Comparison of ENCODE assay signal across 16 cellular contexts in the genomic region with DNA sequence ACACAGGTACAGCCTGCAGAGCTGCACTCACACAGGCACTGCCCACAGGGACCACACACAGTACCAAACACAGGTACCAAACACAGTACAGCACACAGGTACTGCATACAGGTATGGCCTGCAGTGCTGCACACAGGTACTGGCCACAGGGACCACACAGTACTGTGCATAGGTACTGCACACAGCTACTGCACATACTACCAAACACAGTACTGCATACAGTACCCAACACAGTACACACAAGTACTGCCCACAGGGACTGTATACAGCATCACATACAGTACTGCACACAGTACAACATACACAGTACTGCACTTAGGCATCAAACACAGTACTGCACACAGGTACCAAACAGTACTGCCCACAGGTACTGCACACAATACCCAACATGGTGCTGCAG.
DNase-seq lines count a peak whose midpoint lies in the region; ATAC-seq, FAIRE-seq and TF ChIP-seq lines count a peak whose summit lies in the region.
"Had no signal": no experiment of that assay in that cellular context is flagged by ENCODE, and none has a peak within 500 bp of the region (broad histone marks: within the 10 kb centered on the region; RNA-seq: fewer than 3 reads in every experiment).

No MANE protein-coding gene starts in this region.

- TF ChIP-seq RAD21 in GM12878 (IDR thresholded peaks at IDR 0.05; ENCODE audit: insufficient read depth, low read depth, low read length): no peak

- no peak overlapping the region for H3K4me3 Mint-ChIP-seq in naive thymus-derived CD4-positive, alpha-beta T cell
- H3K4me3 Mint-ChIP-seq: B cell; CD8-positive, alpha-beta T cell; H9 had no signal

- FAIRE-seq in HTR-8/SVneo (lab: Jason Lieb, UNC) (peak; percentile 69), GM12878 (lab: Jason Lieb, UNC) (peak; percentile 23)
- FAIRE-seq: GM19239, H1, HepG2 had no signal

- TF ChIP-seq CTCF in GM12878 (IDR thresholded peaks at IDR 0.05 in 2 of 3, conservative IDR thresholded peaks at IDR 0.05 in 1 of 3; ENCODE audit: control insufficient read depth in 2 of 3, extremely low read depth in 1 of 3, insufficient read depth in 1 of 3, low read depth in 3 of 3, low read length in 3 of 3) (no peak), upper lobe of right lung (IDR thresholded peaks at IDR 0.05) (no peak), stomach (IDR thresholded peaks at IDR 0.05) (no peak)

- intact Hi-C loops in GM12878 (cut with micrococcal nuclease; ENCODE audit: unreplicated experiment) (no loop called here), upper lobe of right lung (cut with DNase I) (no loop called here), stomach (cut with DNase I; ENCODE audit: low total_unique reads) (no loop called here)
- intact Hi-C loops in naive thymus-derived CD4-positive, alpha-beta T cell (cut with micrococcal nuclease): no loop called here

- H3K36me3 ChIP-seq in GM12878 (ENCODE audit: control insufficient read depth in 2 of 2, insufficient read depth in 2 of 2, low read length in 1 of 2) (peaks cover 29 to 32% of the 10 kb centered on the region in 2 experiments), upper lobe of right lung (peaks cover 55% of the 10 kb centered on the region), stomach (peaks cover 38 to 82% (median 72%) of the 10 kb centered on the region in 4 donors)
- peaks cover 30 to 51% (median 31%) of the 10 kb centered on the region in 3 experiments for H3K36me3 ChIP-seq in naive thymus-derived CD4-positive, alpha-beta T cell (ENCODE audit: control insufficient read depth in 2 of 3, insufficient read depth in 3 of 3, low read length in 3 of 3)

- no peak overlapping the region for H2AFZ ChIP-seq in GM12878 (ENCODE audit: control insufficient read depth, low read depth, low read length)

- H3K36me3 Mint-ChIP-seq in naive thymus-derived CD4-positive, alpha-beta T cell: peaks cover 0 to 70% (median 27%) of the 10 kb centered on the region in 5 donors

- H3K27ac ChIP-seq in GM12878 (ENCODE audit: control insufficient read depth, insufficient read depth): no peak overlapping the region
- H3K27ac ChIP-seq in naive thymus-derived CD4-positive, alpha-beta T cell (ENCODE audit: low read depth, low read length): no peak overlapping the region
- no peak overlapping the region for H3K27ac ChIP-seq in upper lobe of right lung
- no peak overlapping the region for H3K27ac ChIP-seq in stomach
- H3K27ac ChIP-seq: BLaER1 treated with 17β-estradiol and CSF1 and Interleukin-3, amounts not matched to agents 10 nM and 100 nM had no signal

- H3K4me1 Mint-ChIP-seq in naive thymus-derived CD4-positive, alpha-beta T cell: no peaks in the 10 kb centered on the region
- H3K4me1 Mint-ChIP-seq: B cell had no signal

- H3K4me2 ChIP-seq in GM12878 (ENCODE audit: control insufficient read depth, insufficient read depth): no peak overlapping the region
- H3K4me2 ChIP-seq: BLaER1 treated with 17β-estradiol and CSF1 and Interleukin-3, amounts not matched to agents 10 nM and 100 nM had no signal

- no peaks in the 10 kb centered on the region for H3K4me1 ChIP-seq in GM12878 (ENCODE audit: control insufficient read depth, insufficient read depth, low read length)
- H3K4me1 ChIP-seq in naive thymus-derived CD4-positive, alpha-beta T cell (ENCODE audit: control insufficient read depth in 2 of 2, insufficient read depth in 2 of 2, low read length in 2 of 2): no peaks in the 10 kb centered on the region
- H3K4me1 ChIP-seq in upper lobe of right lung: no peaks in the 10 kb centered on the region
- no peaks in the 10 kb centered on the region for H3K4me1 ChIP-seq in stomach
- H3K4me1 ChIP-seq: BLaER1 treated with 17β-estradiol and CSF1 and Interleukin-3, amounts not matched to agents 10 nM and 100 nM had no signal

- no peaks in the 10 kb centered on the region for H3K79me2 ChIP-seq in GM12878 (ENCODE audit: control insufficient read depth, insufficient read depth, low read length)

- TF ChIP-seq EP300 in GM12878 (IDR thresholded peaks at IDR 0.05; ENCODE audit: borderline replicate concordance in 1 of 2, control insufficient read depth in 1 of 2, low read depth in 2 of 2, low read length in 2 of 2) (no peak), stomach (IDR thresholded peaks at IDR 0.05) (no peak)

- no peaks in the 10 kb centered on the region for H3K9me3 Mint-ChIP-seq in naive thymus-derived CD4-positive, alpha-beta T cell
- H3K9me3 Mint-ChIP-seq: CD8-positive, alpha-beta T cell had no signal

- H3K4me3 ChIP-seq in GM12878: no peak overlapping the region
- H3K4me3 ChIP-seq in naive thymus-derived CD4-positive, alpha-beta T cell (ENCODE audit: low read length): no peak overlapping the region
- H3K4me3 ChIP-seq in upper lobe of right lung: no peak overlapping the region
- H3K4me3 ChIP-seq in stomach: no peak overlapping the region
- H3K4me3 ChIP-seq: BLaER1 treated with 17β-estradiol and CSF1 and Interleukin-3, amounts not matched to agents 10 nM and 100 nM had no signal

- H3K9ac ChIP-seq in GM12878 (ENCODE audit: control insufficient read depth, insufficient read depth, low read length): no peak overlapping the region
- H3K9ac ChIP-seq: BLaER1 treated with 17β-estradiol and CSF1 and Interleukin-3, amounts not matched to agents 10 nM and 100 nM had no signal

- CTCF ChIA-PET in GM12878 (lab: Yijun Ruan, JAX): no interaction called here
- CTCF ChIA-PET in naive thymus-derived CD4-positive, alpha-beta T cell (lab: Charles Lee): no interaction called here

- H3K9me3 ChIP-seq in GM12878 (replicated peaks; ENCODE audit: control insufficient read depth, insufficient read depth, low read length): no peaks in the 10 kb centered on the region; the same call in 2 of the 3 replicates
- no peaks in the 10 kb centered on the region for H3K9me3 ChIP-seq in naive thymus-derived CD4-positive, alpha-beta T cell (ENCODE audit: control insufficient read depth in 2 of 3, low read length in 3 of 3)
- H3K9me3 ChIP-seq in upper lobe of right lung: no peaks in the 10 kb centered on the region
- no peaks in the 10 kb centered on the region for H3K9me3 ChIP-seq in stomach

- ATAC-seq in GM12878 (no peak), upper lobe of right lung (peak; percentile 42), GM18909 (IDR thresholded peaks at IDR 0.05; ENCODE audit: poor library complexity, unreplicated experiment) (no peak)
- peak; percentile 21 for ATAC-seq in naive thymus-derived CD4-positive, alpha-beta T cell
- ATAC-seq: CD8-positive, alpha-beta T cell; HepG2 had no signal

- POLR2A ChIA-PET in GM12878 (lab: Charles Lee): no interaction called here
- POLR2A ChIA-PET in naive thymus-derived CD4-positive, alpha-beta T cell (lab: Charles Lee): no interaction called here

- in situ Hi-C loops in GM12878 (cut with MboI): no loop called here

- no peaks in the 10 kb centered on the region for H4K20me1 ChIP-seq in GM12878 (ENCODE audit: control insufficient read depth, insufficient read depth)
- H4K20me1 ChIP-seq: BLaER1 treated with 17β-estradiol and CSF1 and Interleukin-3, amounts not matched to agents 10 nM and 100 nM had no signal

- no TSS peak for BruUV-seq in GM12878 (replicated peaks; lab: Mats Ljungman, UMichigan)

- RAD21 ChIA-PET in GM12878 (lab: Charles Lee; ENCODE audit: unreplicated experiment): no interaction called here

- DNase-seq in HTR-8/SVneo (ENCODE audit: insufficient read length, low spot score) (no peak), GM12878 (ENCODE audit: low read depth, low spot score) (no peak), upper lobe of right lung (no peak), stomach (no peak)
- DNase-seq in naive thymus-derived CD4-positive, alpha-beta T cell: no peak
- DNase-seq: Calu3; CD8-positive, alpha-beta T cell; DMS79 treated with DMSO at 0.1 percent for 48 hours; GF-D8; H9 had no signal

- no peak overlapping the region for H3K27ac Mint-ChIP-seq in naive thymus-derived CD4-positive, alpha-beta T cell
- H3K27ac Mint-ChIP-seq: B cell; CD8-positive, alpha-beta T cell; H9 had no signal

- SMC1A ChIA-PET in GM12878 (lab: Charles Lee; ENCODE audit: uncharacterized antibody, unreplicated experiment): no interaction called here

- H3K27me3 Mint-ChIP-seq in naive thymus-derived CD4-positive, alpha-beta T cell: no peaks in the 10 kb centered on the region
- H3K27me3 Mint-ChIP-seq: B cell had no signal

- TF ChIP-seq POLR2A in GM12878 (IDR thresholded peaks at IDR 0.05; ENCODE audit: low read depth, low read length) (no peak), stomach (IDR thresholded peaks at IDR 0.05) (no peak)

- H3K27me3 ChIP-seq in GM12878 (replicated peaks in 1 of 2; ENCODE audit: control insufficient read depth in 2 of 2, insufficient read depth in 2 of 2, low read length in 1 of 2) (no peaks in the 10 kb centered on the region), upper lobe of right lung (no peaks in the 10 kb centered on the region), stomach (no peaks in the 10 kb centered on the region)
- H3K27me3 ChIP-seq in naive thymus-derived CD4-positive, alpha-beta T cell (ENCODE audit: control insufficient read depth in 2 of 2, insufficient read depth in 2 of 2, low read length in 2 of 2): no peaks in the 10 kb centered on the region
- H3K27me3 ChIP-seq: BLaER1 treated with 17β-estradiol and CSF1 and Interleukin-3, amounts not matched to agents 10 nM and 100 nM had no signal

TF ChIP-seq in GM12878, 131 proteins besides CTCF, POLR2A, EP300 and RAD21 (continues in another document):
- TF ChIP-seq SREBF1 (IDR thresholded peaks at IDR 0.05; ENCODE audit: low read length): no peak
- TF ChIP-seq TCF3 (IDR thresholded peaks at IDR 0.05; ENCODE audit: borderline replicate concordance, insufficient read depth, low read depth, low read length): no peak
- no peak for TF ChIP-seq ZBTB33 (IDR thresholded peaks at IDR 0.05)
- no peak for TF ChIP-seq ZNF274 (IDR thresholded peaks at IDR 0.05; ENCODE audit: insufficient read depth, insufficient read length)
- no peak for TF ChIP-seq HDAC2 (IDR thresholded peaks at IDR 0.05)
- TF ChIP-seq CEBPB (IDR thresholded peaks at IDR 0.05; ENCODE audit: borderline replicate concordance in 1 of 2, low read depth in 2 of 2, low read length in 2 of 2): no peak
- no peak for TF ChIP-seq SREBF2 (IDR thresholded peaks at IDR 0.05; ENCODE audit: low read length)

Comparison
In these comparisons a context has a peak if more than half of its experiments do, and no peak if none do; other contexts are left out.
1. ATAC-seq: peak in naive thymus-derived CD4-positive, alpha-beta T cell (single experiment) and upper lobe of right lung (single experiment); none in GM12878 (single experiment) and GM18909 (single experiment).